Comparison of ENCODE assay signal across 8 cellular contexts in genomic region chr2:169479257-169480078, GRCh38. TPM values are rescaled to one million over a fixed set of nuclear protein-coding genes. Genes with fewer than 3 reads are reported as not detected.
DNase-seq lines count a peak whose midpoint lies in the region; ATAC-seq and TF ChIP-seq lines count a peak whose summit lies in the region.

Gene BBS5, plus strand, starts transcription at chr2:169479494. Its CDS starts 60 bp downstream, at chr2:169479554.

- POLR2A ChIA-PET in RWPE1 (lab: Yijun Ruan, JAX; ENCODE audit: low non-redundant PET) = no interaction called here

- H3K27ac Mint-ChIP-seq in IgD-negative memory B cell = peak within 1 kb of the TSS; percentile 8 to 78 (median 76)
- peak within 1 kb of the TSS; percentile 57 to 90 for H3K27ac Mint-ChIP-seq in stimulated activated naive CD8-positive, alpha-beta T cell treated with anti-CD3 and anti-CD28 coated beads, Interleukin-15, amount 100 ng/mL, for 72 hours

- ATAC-seq in GM21526 (IDR thresholded peaks at IDR 0.05; ENCODE audit: low FRiP score, unreplicated experiment) = peak; percentile 97
- ATAC-seq in stimulated activated naive CD8-positive, alpha-beta T cell treated with anti-CD3 and anti-CD28 coated beads, Interleukin-15, amount 100 ng/mL, for 72 hours = peak; percentile 98

- TF ChIP-seq RAD21 in neural cell (conservative IDR thresholded peaks at IDR 0.05) = peak; percentile 60

- H3K27me3 Mint-ChIP-seq in IgD-negative memory B cell = peaks cover 3% of the 10 kb centered on the region
- H3K27me3 Mint-ChIP-seq in stimulated activated naive CD8-positive, alpha-beta T cell treated with anti-CD3 and anti-CD28 coated beads, Interleukin-15, amount 100 ng/mL, for 72 hours = no peaks in the 10 kb centered on the region

- DNase-seq in DMS 273 (lab: John Stamatoyannopoulos, UW; ENCODE audit: unreplicated experiment) (peak; percentile 93), RWPE1 (ENCODE audit: low spot score) (peak; percentile 60), foreskin fibroblast (peak; percentile 84 to 94)
- peak; percentile 65 for DNase-seq in activated effector memory CD4-positive, alpha-beta T cell treated with Interleukin-2 at 50 U/mL for 16 hours
- peak; percentile 78 to 82 for DNase-seq in stimulated activated naive CD8-positive, alpha-beta T cell treated with anti-CD3 and anti-CD28 coated beads, Interleukin-15, amount 100 ng/mL, for 72 hours

- no peaks in the 10 kb centered on the region for H4K20me1 ChIP-seq in neural cell (ENCODE audit: insufficient read depth)

- no peaks in the 10 kb centered on the region for H3F3A ChIP-seq in neural cell (ENCODE audit: insufficient read depth, low read length, poor library complexity, severe bottlenecking)

- H3K27ac ChIP-seq in RWPE1 (peak within 1 kb of the TSS; percentile 68), neural cell (ENCODE audit: low read length) (peak within 1 kb of the TSS; percentile 40)

- H3K4me1 Mint-ChIP-seq in IgD-negative memory B cell = peaks cover 3 to 8% (median 7%) of the 10 kb centered on the region in 3 donors
- H3K4me1 Mint-ChIP-seq in stimulated activated naive CD8-positive, alpha-beta T cell treated with anti-CD3 and anti-CD28 coated beads, Interleukin-15, amount 100 ng/mL, for 72 hours = peaks cover 16% of the 10 kb centered on the region

- peak within 1 kb of the TSS; percentile 29 for H2AFZ ChIP-seq in neural cell (ENCODE audit: low read depth, low read length)

- peak; percentile 57 for TF ChIP-seq EP300 in neural cell (conservative IDR thresholded peaks at IDR 0.05; ENCODE audit: poor library complexity, severe bottlenecking)

- H3K36me3 Mint-ChIP-seq in IgD-negative memory B cell = no peaks in the 10 kb centered on the region

- CTCF ChIA-PET in RWPE1 (lab: Yijun Ruan, JAX) = interaction anchor here (0.7 to 1.5 kb wide), 4 partner anchors 8 to 449 kb away, joined by 3 to 7 read pairs (median 3); no protein-coding TSS in a partner anchor

- no peaks in the 10 kb centered on the region for H3K27me3 ChIP-seq in neural cell (ENCODE audit: insufficient read depth, low read depth, low read length)

- H3K9ac ChIP-seq in neural cell (ENCODE audit: low read length) = peak within 1 kb of the TSS; percentile 68

- no peaks in the 10 kb centered on the region for H3K79me2 ChIP-seq in neural cell (replicated peaks; ENCODE audit: insufficient read depth, low read length)

- H3K9me3 Mint-ChIP-seq in IgD-negative memory B cell = no peaks in the 10 kb centered on the region
- H3K9me3 Mint-ChIP-seq in stimulated activated naive CD8-positive, alpha-beta T cell treated with anti-CD3 and anti-CD28 coated beads, Interleukin-15, amount 100 ng/mL, for 72 hours = no peaks in the 10 kb centered on the region

- H3K9me3 ChIP-seq in neural cell (ENCODE audit: low read length) = no peaks in the 10 kb centered on the region

- H3K4me3 Mint-ChIP-seq in IgD-negative memory B cell = peak within 1 kb of the TSS; percentile 84 to 95 (median 93)
- H3K4me3 Mint-ChIP-seq in stimulated activated naive CD8-positive, alpha-beta T cell treated with anti-CD3 and anti-CD28 coated beads, Interleukin-15, amount 100 ng/mL, for 72 hours = peak within 1 kb of the TSS; percentile 89 to 90

- peak within 1 kb of the TSS; percentile 78 to 92 for H3K4me3 ChIP-seq in foreskin fibroblast (ENCODE audit: low read depth in 1 of 2, low read length in 2 of 2)
- H3K4me3 ChIP-seq in neural cell (ENCODE audit: low read length) = peak within 1 kb of the TSS; percentile 93

- peaks cover 5% of the 10 kb centered on the region for H3K36me3 ChIP-seq in neural cell (ENCODE audit: insufficient read depth, low read length)

- no peaks in the 10 kb centered on the region for H3K9me2 ChIP-seq in neural cell (ENCODE audit: insufficient read depth, low read length)

- peak within 1 kb of the TSS; percentile 71 for H3K4me2 ChIP-seq in neural cell (ENCODE audit: low read length)

- TF ChIP-seq CTCF in RWPE1 (conservative IDR thresholded peaks at IDR 0.05; ENCODE audit: low read depth) (peak; percentile 71), foreskin fibroblast (IDR thresholded peaks at IDR 0.05; ENCODE audit: low read depth, low read length) (peak; percentile 45), neural cell (IDR thresholded peaks at IDR 0.05; ENCODE audit: poor library complexity, severe bottlenecking) (peak; percentile 77)

TF ChIP-seq in neural cell, 6 proteins besides CTCF, POLR2A, EP300 and RAD21:
- peak; percentile 77 for TF ChIP-seq POLR2AphosphoS5 (IDR thresholded peaks at IDR 0.05)
- peak; percentile 68 for TF ChIP-seq SMC3 (conservative IDR thresholded peaks at IDR 0.05; ENCODE audit: poor library complexity)
- no peak for TF ChIP-seq EZH2 (IDR thresholded peaks at IDR 0.05; ENCODE audit: borderline replicate concordance, insufficient read depth, low read length, poor library complexity, severe bottlenecking)
- peak; percentile 97 for TF ChIP-seq MXI1 (conservative IDR thresholded peaks at IDR 0.05; ENCODE audit: poor library complexity, severe bottlenecking)

RNA-seq across cellular contexts. Expression of gene BBS5, which starts in this region (rescaled TPM):
- polyA plus RNA-seq in IgD-negative memory B cell (0.24 TPM), neural cell (4.6 and 9.1 TPM in 2 replicates)
- 13.5 and 13.9 TPM in 2 replicates for polyA minus RNA-seq in neural cell

Comparison
In these comparisons a context has a peak if more than half of its experiments do, and no peak if none do; other contexts are left out.
1. Peak in every context shown above with its lines: DNase-seq, ATAC-seq, H3K4me3 ChIP-seq and H3K27ac ChIP-seq.